Comparison of ENCODE assay signal across 17 cellular contexts in genomic region chr12:125304029-125304428, GRCh38.
DNase-seq lines count a peak whose midpoint lies in the region; ATAC-seq and TF ChIP-seq lines count a peak whose summit lies in the region.
"Had no signal": no experiment of that assay in that cellular context is flagged by ENCODE, and none has a peak within 500 bp of the region (broad histone marks: within the 10 kb centered on the region; RNA-seq: fewer than 3 reads in every experiment).

No MANE protein-coding gene starts in this region.

- H3K27ac Mint-ChIP-seq in endodermal cell = no peak overlapping the region
- H3K27ac Mint-ChIP-seq: B cell; CD4-positive, alpha-beta T cell; CD8-positive, alpha-beta T cell had no signal

- H3K4me3 Mint-ChIP-seq in endodermal cell = no peak overlapping the region
- H3K4me3 Mint-ChIP-seq: B cell; CD4-positive, alpha-beta T cell; CD8-positive, alpha-beta T cell had no signal

- no peaks in the 10 kb centered on the region for H3K4me1 ChIP-seq in right cardiac atrium (ENCODE audit: control insufficient read depth, insufficient read depth, low read length)
- H3K4me1 ChIP-seq in endodermal cell (ENCODE audit: control insufficient read depth, insufficient read depth, low read length) = no peaks in the 10 kb centered on the region
- H3K4me1 ChIP-seq: A549; BLaER1 treated with 17β-estradiol and CSF1 and Interleukin-3, amounts not matched to agents 10 nM and 100 nM; Caco-2 had no signal

- no peak for ATAC-seq in right cardiac atrium
- ATAC-seq: A549; CD8-positive, alpha-beta T cell had no signal

- no peaks in the 10 kb centered on the region for H3K36me3 ChIP-seq in endodermal cell (ENCODE audit: control insufficient read depth, insufficient read depth, low read length)
- H3K36me3 ChIP-seq: BLaER1 treated with 17β-estradiol and CSF1 and Interleukin-3, amounts not matched to agents 10 nM and 100 nM had no signal

- H3K27ac ChIP-seq in right cardiac atrium (ENCODE audit: low read length) (no peak overlapping the region), endodermal cell (ENCODE audit: low read depth, low read length) (no peak overlapping the region)
- H3K27ac ChIP-seq: 22Rv1; A549; BLaER1 treated with 17β-estradiol and CSF1 and Interleukin-3, amounts not matched to agents 10 nM and 100 nM; C4-2B had no signal

- H3K4me3 ChIP-seq in right cardiac atrium (ENCODE audit: low read length) (no peak overlapping the region), endodermal cell (ENCODE audit: low read length) (no peak overlapping the region)
- H3K4me3 ChIP-seq: A549; BLaER1 treated with 17β-estradiol and CSF1 and Interleukin-3, amounts not matched to agents 10 nM and 100 nM had no signal

- H3K9me3 ChIP-seq in right cardiac atrium (ENCODE audit: control insufficient read depth, low read length) (peaks cover 2% of the 10 kb centered on the region), endodermal cell (ENCODE audit: control insufficient read depth, low read length) (no peaks in the 10 kb centered on the region)
- H3K9me3 ChIP-seq: A549 had no signal

- no peaks in the 10 kb centered on the region for H3K27me3 ChIP-seq in right cardiac atrium (ENCODE audit: control insufficient read depth, insufficient read depth)
- no peaks in the 10 kb centered on the region for H3K27me3 ChIP-seq in endodermal cell (ENCODE audit: control insufficient read depth, insufficient read depth, low read length, poor library complexity, severe bottlenecking)
- H3K27me3 ChIP-seq: BLaER1 treated with 17β-estradiol and CSF1 and Interleukin-3, amounts not matched to agents 10 nM and 100 nM had no signal

- DNase-seq in cardiac septum (ENCODE audit: low spot score) = peak; percentile 50
- DNase-seq in right cardiac atrium = no peak
- DNase-seq in endodermal cell = peak; percentile 12
- no peak for DNase-seq in GOT3 (lab: John Stamatoyannopoulos, UW)
- DNase-seq in activated effector memory CD4-positive, alpha-beta T cell treated with Interleukin-2 at 50 U/mL for 16 hours = no peak
- DNase-seq: AML-193; Caco-2; Calu3; CD4-positive, alpha-beta T cell; CD8-positive, alpha-beta T cell; DMS79 treated with DMSO at 0.1 percent for 48 hours; GF-D8 had no signal

- H3K9me3 Mint-ChIP-seq in endodermal cell = peaks cover 14% of the 10 kb centered on the region
- H3K9me3 Mint-ChIP-seq: CD4-positive, alpha-beta T cell; CD8-positive, alpha-beta T cell had no signal

- TF ChIP-seq CTCF in endodermal cell (conservative IDR thresholded peaks at IDR 0.05) = no peak

- intact Hi-C loops in cardiac septum (cut with DNase I) = no loop called here
- intact Hi-C loops in right cardiac atrium (cut with DNase I) = no loop called here

- H3K4me1 Mint-ChIP-seq in endodermal cell = no peaks in the 10 kb centered on the region
- H3K4me1 Mint-ChIP-seq: B cell had no signal

- no peaks in the 10 kb centered on the region for H3K36me3 Mint-ChIP-seq in endodermal cell (ENCODE audit: low read depth)
- H3K36me3 Mint-ChIP-seq: CD8-positive, alpha-beta T cell had no signal

- H3K27me3 Mint-ChIP-seq in endodermal cell (ENCODE audit: insufficient read depth) = no peaks in the 10 kb centered on the region

- no peak overlapping the region for H3K9ac ChIP-seq in endodermal cell (ENCODE audit: extremely low read depth, low read length, poor library complexity, severe bottlenecking)
- H3K9ac ChIP-seq: BLaER1 treated with 17β-estradiol and CSF1 and Interleukin-3, amounts not matched to agents 10 nM and 100 nM had no signal

- 93% methylated on average over 10 of the region's 10 CpGs for WGBS in right cardiac atrium
- WGBS in endodermal cell (ENCODE audit: insufficient coverage in 1 of 2, insufficient read length in 1 of 2), 2 experiments = 92% methylated on average over 6 to 10 of the region's 10 CpGs

Comparison
In these comparisons a context has a peak if more than half of its experiments do, and no peak if none do; other contexts are left out.
1. DNase-seq: peak in cardiac septum (single experiment) and endodermal cell (single experiment); none in right cardiac atrium (0 of 3), GOT3 (single experiment) and activated effector memory CD4-positive, alpha-beta T cell treated with Interleukin-2 at 50 U/mL for 16 hours (single experiment).